ENCODE assay signal across 1 cellular context in the genomic region with DNA sequence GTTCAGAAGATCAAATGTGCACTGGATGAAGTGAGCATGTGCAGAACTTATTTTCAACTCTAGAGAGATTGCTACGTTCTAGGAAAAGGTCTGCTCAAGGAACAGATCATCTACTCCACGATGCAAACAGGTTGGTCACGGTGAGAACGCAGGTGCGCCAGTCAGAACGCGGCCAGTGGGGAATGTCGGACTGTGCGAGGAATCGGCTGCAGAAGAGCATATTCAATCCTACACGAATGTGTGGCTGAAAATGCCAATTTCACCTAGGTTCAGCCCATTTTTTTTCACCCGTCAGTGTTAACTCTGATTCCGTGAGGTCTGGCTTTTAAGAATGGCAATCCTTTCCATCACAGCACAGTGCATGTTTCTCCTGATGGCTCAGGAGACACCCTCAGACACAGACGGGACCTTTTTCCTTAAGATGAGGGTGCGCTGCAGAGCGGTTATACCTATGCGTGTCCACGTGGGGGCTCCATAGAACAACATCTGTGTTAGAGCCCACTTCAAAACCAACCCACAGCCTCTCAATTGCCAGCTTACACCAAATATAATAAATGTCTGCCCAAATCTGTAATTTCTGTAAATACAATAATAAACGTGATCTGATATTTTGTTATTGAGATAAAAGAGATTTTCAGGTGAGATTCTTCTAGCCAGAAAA.
TF ChIP-seq lines count a peak whose summit lies in the region.

No MANE protein-coding gene starts in this region.

TF ChIP-seq in IMR-90, 13 proteins besides CTCF, POLR2A, EP300 and RAD21 (continued from another document):
- TF ChIP-seq, protein P1, sequence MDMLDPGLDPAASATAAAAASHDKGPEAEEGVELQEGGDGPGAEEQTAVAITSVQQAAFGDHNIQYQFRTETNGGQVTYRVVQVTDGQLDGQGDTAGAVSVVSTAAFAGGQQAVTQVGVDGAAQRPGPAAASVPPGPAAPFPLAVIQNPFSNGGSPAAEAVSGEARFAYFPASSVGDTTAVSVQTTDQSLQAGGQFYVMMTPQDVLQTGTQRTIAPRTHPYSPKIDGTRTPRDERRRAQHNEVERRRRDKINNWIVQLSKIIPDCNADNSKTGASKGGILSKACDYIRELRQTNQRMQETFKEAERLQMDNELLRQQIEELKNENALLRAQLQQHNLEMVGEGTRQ (IDR thresholded peaks at IDR 0.05; ENCODE audit: low read depth, low read length): peak; percentile 37; the same call in 1 of the 2 replicates
TF ChIP-seq in IMR-90: peak in this region for 2.
